26 cellular contexts compared by ENCODE assay signal in the genomic region with DNA sequence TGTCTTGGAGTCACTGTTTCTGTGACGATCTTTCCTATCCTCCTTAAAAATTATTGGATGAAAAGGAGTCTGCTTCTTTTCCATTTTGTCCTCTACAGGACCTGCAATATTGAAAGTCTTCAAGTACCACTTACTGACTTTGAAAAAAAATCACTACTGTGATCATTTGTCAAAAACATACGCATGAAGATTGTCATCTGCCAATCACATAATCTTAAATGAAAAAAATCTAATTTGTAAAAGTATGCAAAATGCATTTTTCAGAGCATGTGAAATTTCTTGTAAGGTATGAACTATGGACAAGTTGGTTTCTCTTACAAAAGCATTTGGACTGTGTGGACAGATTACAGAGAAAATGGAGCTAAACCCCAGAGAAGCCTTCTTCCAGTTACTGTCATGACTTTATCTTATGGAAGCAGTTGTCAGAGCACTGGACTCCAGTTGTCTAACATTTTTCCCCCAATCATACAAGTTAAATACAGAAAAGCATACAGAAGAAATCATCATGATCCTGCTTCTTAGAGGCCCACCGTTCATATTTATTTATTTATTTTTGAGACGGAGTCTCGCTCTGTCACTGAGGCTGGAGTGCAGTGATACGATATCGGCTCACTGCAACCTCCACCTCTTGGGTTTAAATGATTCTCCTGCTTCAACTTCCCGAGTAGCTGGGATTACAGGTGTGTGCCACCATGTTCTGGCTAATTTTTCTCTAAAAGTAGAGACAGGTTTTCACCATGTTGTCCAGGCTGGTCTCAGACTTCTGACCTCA.
"Had no signal": no experiment of that assay in that cellular context is flagged by ENCODE, and none has a peak within 500 bp of the region (broad histone marks: within the 10 kb centered on the region; RNA-seq: fewer than 3 reads in every experiment).

No MANE protein-coding gene starts in this region.

- H3K27ac ChIP-seq: dorsolateral prefrontal cortex, foreskin keratinocyte, gastroesophageal sphincter, heart left ventricle, hepatocyte, neutrophil, parathyroid adenoma, right lobe of liver, testis, tibial artery had no signal

- H3K27me3 Mint-ChIP-seq: memory B cell; natural killer cell treated with Interleukin-12 subunit alpha and Interleukin-12 subunit beta and Interleukin-15 and Interleukin-18, amount 100 ng/mL, for 72 hours had no signal

- H3K36me3 Mint-ChIP-seq: memory B cell; natural killer cell treated with Interleukin-12 subunit alpha and Interleukin-12 subunit beta and Interleukin-15 and Interleukin-18, amount 100 ng/mL, for 72 hours; type B pancreatic cell had no signal

- H3K27ac Mint-ChIP-seq: memory B cell; natural killer cell treated with Interleukin-12 subunit alpha and Interleukin-12 subunit beta and Interleukin-15 and Interleukin-18, amount 100 ng/mL, for 72 hours; progenitor cell of endocrine pancreas; type B pancreatic cell had no signal

- H3K9me3 Mint-ChIP-seq: memory B cell; natural killer cell treated with Interleukin-12 subunit alpha and Interleukin-12 subunit beta and Interleukin-15 and Interleukin-18, amount 100 ng/mL, for 72 hours; neural crest cell; type B pancreatic cell had no signal

- ATAC-seq: esophagus mucosa; foreskin keratinocyte; gastroesophageal sphincter; heart left ventricle; left lobe of liver; natural killer cell treated with Interleukin-12 subunit alpha and Interleukin-12 subunit beta and Interleukin-15 and Interleukin-18, amount 100 ng/mL, for 72 hours; right lobe of liver; stimulated activated naive CD8-positive, alpha-beta T cell treated with anti-CD3 and anti-CD28 coated beads, Interleukin-15, Interleukin-2, amounts not matched to agents 100 U/mL and 50 U/mL, for 24 hours had no signal

- H3K9me3 ChIP-seq: gastroesophageal sphincter, heart left ventricle, neutrophil, right lobe of liver, testis, tibial artery had no signal

- H2AFZ ChIP-seq: hepatocyte, parathyroid adenoma had no signal

- H3K4me2 ChIP-seq: hepatocyte had no signal

- H3K4me3 ChIP-seq: dorsolateral prefrontal cortex, gastroesophageal sphincter, heart left ventricle, hepatocyte, lung, right lobe of liver, testis, tibial artery had no signal

- H3K36me3 ChIP-seq: gastroesophageal sphincter, heart left ventricle, neutrophil, right lobe of liver, tibial artery had no signal

- DNase-seq: dorsolateral prefrontal cortex; effector CD4-positive, alpha-beta T cell; foreskin keratinocyte; heart left ventricle; kidney; right lobe of liver; small intestine; stimulated activated CD4-positive, alpha-beta T cell treated with anti-CD3 and anti-CD28 coated beads, Interleukin-15, amount 100 ng/mL, for 24 hours; stimulated activated CD4-positive, alpha-beta T cell treated with anti-CD3 and anti-CD28 coated beads, Interleukin-2, amount 100 ng/mL, for 48 hours; stimulated activated naive CD8-positive, alpha-beta T cell treated with anti-CD3 and anti-CD28 coated beads, Interleukin-15, Interleukin-2, amounts not matched to agents 100 U/mL and 50 U/mL, for 24 hours; substantia nigra; testis; tibial artery had no signal

- H3K9ac ChIP-seq: parathyroid adenoma had no signal

- H3K27me3 ChIP-seq: dorsolateral prefrontal cortex, foreskin keratinocyte, gastroesophageal sphincter, heart left ventricle, hepatocyte, neutrophil, right lobe of liver, testis, tibial artery had no signal

- H3K4me3 Mint-ChIP-seq: memory B cell; natural killer cell treated with Interleukin-12 subunit alpha and Interleukin-12 subunit beta and Interleukin-15 and Interleukin-18, amount 100 ng/mL, for 72 hours; neural crest cell; type B pancreatic cell had no signal

- FAIRE-seq: colon, kidney, small intestine had no signal
